Comparison of ENCODE assay signal across 14 cellular contexts in the genomic region with DNA sequence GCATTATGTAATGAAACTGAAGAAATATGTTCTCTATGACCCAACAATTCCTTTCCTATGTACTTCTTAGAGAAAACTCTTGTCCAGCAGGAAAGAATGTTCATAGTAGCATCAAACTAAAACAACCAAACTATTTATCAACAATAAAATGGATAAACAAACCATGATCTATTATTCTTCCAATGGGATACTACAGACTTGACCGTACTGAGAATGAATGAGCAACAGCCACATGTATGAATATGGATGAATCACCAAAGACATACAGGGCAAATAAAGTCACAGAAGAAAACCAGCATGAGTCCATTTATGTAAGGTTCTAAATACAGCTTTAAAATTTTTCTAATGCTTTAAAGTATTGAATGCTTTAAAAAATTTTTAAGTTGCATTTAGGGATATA.
DNase-seq lines count a peak whose midpoint lies in the region; ATAC-seq, FAIRE-seq and TF ChIP-seq lines count a peak whose summit lies in the region.
"Had no signal": no experiment of that assay in that cellular context is flagged by ENCODE, and none has a peak within 500 bp of the region (broad histone marks: within the 10 kb centered on the region; RNA-seq: fewer than 3 reads in every experiment).

No MANE protein-coding gene starts in this region.

- no peaks in the 10 kb centered on the region for H3K9me3 Mint-ChIP-seq in neural progenitor cell
- H3K9me3 Mint-ChIP-seq: stimulated activated naive B cell treated with anti-CD40 and anti-IgM and Interleukin-4, amounts not matched to agents 10 μg/mL and 1 μg/mL and 100 μg/mL, for 72 hours had no signal

- ATAC-seq in A549 = peak; percentile 39 to 42; a peak in 1 of 6 replicates
- ATAC-seq in GM18868 (IDR thresholded peaks at IDR 0.05; ENCODE audit: unreplicated experiment) = peak; percentile 7
- no peak for ATAC-seq in HG02973 (IDR thresholded peaks at IDR 0.05; ENCODE audit: unreplicated experiment)
- ATAC-seq: pancreas had no signal

- peak overlapping the region; percentile 57 for H3K4me2 ChIP-seq in A549
- H3K4me2 ChIP-seq in neural progenitor cell = no peak overlapping the region

- POLR2A ChIA-PET in A549 (lab: Yijun Ruan, JAX) = no interaction called here

- H3K27ac Mint-ChIP-seq in neural progenitor cell = no peak overlapping the region
- H3K27ac Mint-ChIP-seq: stimulated activated naive B cell treated with anti-CD40 and anti-IgM and Interleukin-4, amounts not matched to agents 10 μg/mL and 1 μg/mL and 100 μg/mL, for 72 hours had no signal

- CTCF ChIA-PET in A549 (lab: Yijun Ruan, JAX) = interaction anchor here (0.8 to 2.1 kb wide), 2 partner anchors 100 to 136 kb away, joined by 4 to 8 read pairs; no protein-coding TSS in a partner anchor

- H3K27me3 Mint-ChIP-seq in neural progenitor cell (ENCODE audit: insufficient read depth, low read depth) = no peaks in the 10 kb centered on the region
- H3K27me3 Mint-ChIP-seq: stimulated activated naive B cell treated with anti-CD40 and anti-IgM and Interleukin-4, amounts not matched to agents 10 μg/mL and 1 μg/mL and 100 μg/mL, for 72 hours had no signal

- H3K36me3 Mint-ChIP-seq in neural progenitor cell = peaks cover 12% of the 10 kb centered on the region

- H4K20me1 ChIP-seq in neural progenitor cell (ENCODE audit: low read depth) = no peaks in the 10 kb centered on the region

- H3K4me1 Mint-ChIP-seq in neural progenitor cell = no peaks in the 10 kb centered on the region

- no peak for TF ChIP-seq CTCF in A549 (IDR thresholded peaks at IDR 0.05)
- no peak for TF ChIP-seq CTCF in fibroblast of villous mesenchyme (IDR thresholded peaks at IDR 0.05; ENCODE audit: insufficient read depth, low read depth, low read length)
- TF ChIP-seq CTCF in testis (IDR thresholded peaks at IDR 0.05) = no peak
- TF ChIP-seq CTCF in neural progenitor cell (IDR thresholded peaks at IDR 0.05) = no peak

- H3K79me2 ChIP-seq in neural progenitor cell (ENCODE audit: low read depth) = no peaks in the 10 kb centered on the region

- TF ChIP-seq POLR2A in A549 (IDR thresholded peaks at IDR 0.05; ENCODE audit: low read length) (no peak), testis (IDR thresholded peaks at IDR 0.05) (no peak)

- H3K4me1 ChIP-seq in A549 (peaks cover 25% of the 10 kb centered on the region), adipocyte (ENCODE audit: control insufficient read depth, insufficient read depth, low read length) (peaks cover 16% of the 10 kb centered on the region), testis (no peaks in the 10 kb centered on the region), neural progenitor cell (no peaks in the 10 kb centered on the region)
- H3K4me1 ChIP-seq: pancreas had no signal

- no peak for TF ChIP-seq EP300 in A549 (IDR thresholded peaks at IDR 0.05)

- H3K36me3 ChIP-seq in adipocyte (ENCODE audit: control insufficient read depth, insufficient read depth, low read length, severe bottlenecking) (peaks cover 25% of the 10 kb centered on the region), testis (ENCODE audit: low read depth, missing control alignments) (no peaks in the 10 kb centered on the region), neural progenitor cell (peaks cover 3% of the 10 kb centered on the region)

- intact Hi-C loops in testis (cut with DNase I; ENCODE audit: low total_unique reads) = no loop called here

- no peaks in the 10 kb centered on the region for H3K27me3 ChIP-seq in adipocyte (replicated peaks; ENCODE audit: control insufficient read depth, insufficient read depth, low read length)
- H3K27me3 ChIP-seq in testis = no peaks in the 10 kb centered on the region
- H3K27me3 ChIP-seq in neural progenitor cell = no peaks in the 10 kb centered on the region
- H3K27me3 ChIP-seq: pancreas had no signal

- H2AFZ ChIP-seq in neural progenitor cell (replicated peaks) = no peak overlapping the region

- WGBS in A549 (ENCODE audit: missing lambda C conversion rate) = 7% methylated on average over 1 of the region's 1 CpG
- 92 to 98% methylated on average over 1 of the region's 1 CpG for WGBS in testis, 2 donors

- no peak overlapping the region for H3K4me3 Mint-ChIP-seq in neural progenitor cell
- H3K4me3 Mint-ChIP-seq: stimulated activated naive B cell treated with anti-CD40 and anti-IgM and Interleukin-4, amounts not matched to agents 10 μg/mL and 1 μg/mL and 100 μg/mL, for 72 hours had no signal

- peaks cover 14% of the 10 kb centered on the region for H3F3A ChIP-seq in neural progenitor cell (ENCODE audit: low read depth)

- H3K9ac ChIP-seq in adipocyte (ENCODE audit: low read length) = no peak overlapping the region
- H3K9ac ChIP-seq in neural progenitor cell = no peak overlapping the region

- DNase-seq in A549 (ENCODE audit: low read depth in 1 of 2, low spot score in 1 of 2) (peak in 1 of 2 experiments; percentile 6), adipocyte (ENCODE audit: low read depth) (peak; percentile 49), fibroblast of villous mesenchyme (ENCODE audit: low read depth) (peak; percentile 60), testis (no peak), neural progenitor cell (ENCODE audit: low spot score) (no peak), CD1c-positive myeloid dendritic cell (ENCODE audit: extremely low spot score) (no peak)
- DNase-seq: activated CD4-positive, alpha-beta T cell treated with anti-CD3 and anti-CD28 coated beads, Interleukin-2, amount 50 U/mL, for 4 hours; hippocampal formation; NCI-H2107; pancreas; stimulated activated CD4-positive, alpha-beta T cell treated with anti-CD3 and anti-CD28 coated beads, Interleukin-1b, Interleukin-23, amount 100 ng/mL, for 48 hours; stimulated activated naive B cell treated with anti-CD40 and anti-IgM and Interleukin-4, amounts not matched to agents 10 μg/mL and 1 μg/mL and 100 μg/mL, for 72 hours had no signal

- peak overlapping the region in 1 of 2 experiments; percentile 9; a peak in 1 of 6 replicates for H3K27ac ChIP-seq in A549
- H3K27ac ChIP-seq in testis = no peak overlapping the region
- no peak overlapping the region for H3K27ac ChIP-seq in neural progenitor cell
- H3K27ac ChIP-seq: pancreas had no signal

- H3K9me3 ChIP-seq in A549 (no peaks in the 10 kb centered on the region), adipocyte (ENCODE audit: control insufficient read depth, low read length) (no peaks in the 10 kb centered on the region), testis (no peaks in the 10 kb centered on the region), neural progenitor cell (ENCODE audit: low read depth) (no peaks in the 10 kb centered on the region)
- H3K9me3 ChIP-seq: pancreas had no signal

- FAIRE-seq in A549 (lab: Jason Lieb, UNC) = no peak
- FAIRE-seq: pancreas had no signal

- TF ChIP-seq RAD21 in A549 (conservative IDR thresholded peaks at IDR 0.05 in 1 of 2, IDR thresholded peaks at IDR 0.05 in 1 of 2) = no peak

- H3K4me3 ChIP-seq in A549 (no peak overlapping the region), adipocyte (ENCODE audit: low read length) (no peak overlapping the region), fibroblast of villous mesenchyme (ENCODE audit: low read depth, low read length) (no peak overlapping the region), testis (no peak overlapping the region), neural progenitor cell (no peak overlapping the region)
- H3K4me3 ChIP-seq: pancreas had no signal

TF ChIP-seq in A549, 52 proteins besides CTCF, POLR2A, EP300 and RAD21 (continues in another document):
- TF ChIP-seq PHF8 (IDR thresholded peaks at IDR 0.05; ENCODE audit: borderline replicate concordance, low read depth) (no peak), SREBF2 (IDR thresholded peaks at IDR 0.05) (no peak), CBX8 (IDR thresholded peaks at IDR 0.05) (no peak), MAX (IDR thresholded peaks at IDR 0.05) (no peak), JUNB (IDR thresholded peaks at IDR 0.05) (no peak), CHD2 (IDR thresholded peaks at IDR 0.05; ENCODE audit: low read length, partially characterized antibody) (no peak), ELK1 (IDR thresholded peaks at IDR 0.05; ENCODE audit: low read depth, low read length) (no peak), JUN (IDR thresholded peaks at IDR 0.05) (no peak), POLR2AphosphoS2 (conservative IDR thresholded peaks at IDR 0.05; ENCODE audit: low read length) (no peak), RARB (CRISPR knock-in tag; IDR thresholded peaks at IDR 0.05) (no peak), NFE2L2 (conservative IDR thresholded peaks at IDR 0.05; ENCODE audit: low read length) (no peak)
- TF ChIP-seq, protein P1, sequence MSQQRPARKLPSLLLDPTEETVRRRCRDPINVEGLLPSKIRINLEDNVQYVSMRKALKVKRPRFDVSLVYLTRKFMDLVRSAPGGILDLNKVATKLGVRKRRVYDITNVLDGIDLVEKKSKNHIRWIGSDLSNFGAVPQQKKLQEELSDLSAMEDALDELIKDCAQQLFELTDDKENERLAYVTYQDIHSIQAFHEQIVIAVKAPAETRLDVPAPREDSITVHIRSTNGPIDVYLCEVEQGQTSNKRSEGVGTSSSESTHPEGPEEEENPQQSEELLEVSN (IDR thresholded peaks at IDR 0.05; ENCODE audit: borderline replicate concordance, low read depth) = no peak
- TF ChIP-seq, protein P2, sequence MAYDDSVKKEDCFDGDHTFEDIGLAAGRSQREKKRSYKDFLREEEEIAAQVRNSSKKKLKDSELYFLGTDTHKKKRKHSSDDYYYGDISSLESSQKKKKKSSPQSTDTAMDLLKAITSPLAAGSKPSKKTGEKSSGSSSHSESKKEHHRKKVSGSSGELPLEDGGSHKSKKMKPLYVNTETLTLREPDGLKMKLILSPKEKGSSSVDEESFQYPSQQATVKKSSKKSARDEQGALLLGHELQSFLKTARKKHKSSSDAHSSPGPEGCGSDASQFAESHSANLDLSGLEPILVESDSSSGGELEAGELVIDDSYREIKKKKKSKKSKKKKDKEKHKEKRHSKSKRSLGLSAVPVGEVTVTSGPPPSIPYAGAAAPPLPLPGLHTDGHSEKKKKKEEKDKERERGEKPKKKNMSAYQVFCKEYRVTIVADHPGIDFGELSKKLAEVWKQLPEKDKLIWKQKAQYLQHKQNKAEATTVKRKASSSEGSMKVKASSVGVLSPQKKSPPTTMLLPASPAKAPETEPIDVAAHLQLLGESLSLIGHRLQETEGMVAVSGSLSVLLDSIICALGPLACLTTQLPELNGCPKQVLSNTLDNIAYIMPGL (CRISPR knock-in tag; IDR thresholded peaks at IDR 0.05; ENCODE audit: borderline replicate concordance) = no peak

Comparison
In these comparisons a context has a peak if more than half of its experiments do, and no peak if none do; other contexts are left out.
1. DNase-seq: peak in adipocyte (single experiment) and fibroblast of villous mesenchyme (single experiment); none in testis (single experiment), neural progenitor cell (single experiment) and CD1c-positive myeloid dendritic cell (single experiment).